20 cellular contexts compared by ENCODE assay signal in genomic region chr17:2092253-2092652, GRCh38. TPM values are rescaled to one million over a fixed set of nuclear protein-coding genes. Genes with fewer than 3 reads are reported as not detected.
DNase-seq lines count a peak whose midpoint lies in the region; TF ChIP-seq lines count a peak whose summit lies in the region.
"Had no signal": no experiment of that assay in that cellular context is flagged by ENCODE, and none has a peak within 500 bp of the region (broad histone marks: within the 10 kb centered on the region; RNA-seq: fewer than 3 reads in every experiment).

No MANE protein-coding gene starts in this region.

- no peak overlapping the region for H2BK12ac ChIP-seq in trophoblast cell (ENCODE audit: low read length)

- no peak overlapping the region for H3K4ac ChIP-seq in trophoblast cell (ENCODE audit: low read depth, low read length)

- H3K79me1 ChIP-seq in trophoblast cell (ENCODE audit: low read length) = no peaks in the 10 kb centered on the region

- no peak overlapping the region for H4K91ac ChIP-seq in trophoblast cell (ENCODE audit: low read depth, low read length)

- no peak overlapping the region for H4K8ac ChIP-seq in trophoblast cell (ENCODE audit: low read depth, low read length)

- H3K36me3 Mint-ChIP-seq in T-helper 1 cell treated with Interleukin-12 subunit alpha and Interleukin-12 subunit beta and Interleukin-4 antibody, amounts not matched to agents 30 μg/mL and 1 μg/mL, for 36 hours (ENCODE audit: low read depth) = peaks cover 14% of the 10 kb centered on the region
- peaks cover 22% of the 10 kb centered on the region for H3K36me3 Mint-ChIP-seq in activated T-helper 2 cell treated with anti-CD3 and anti-CD28 coated beads, Interferon-gamma antibody, Interleukin-2, Interleukin-4, amounts not matched to agents 10 μg/mL and 5 μg/mL and 100 μg/mL, durations not matched to agents 14 hours and 24 hours and 36 hours (ENCODE audit: low read depth)

- peak overlapping the region; percentile 26 for H3K4me3 Mint-ChIP-seq in T-helper 1 cell treated with Interleukin-12 subunit alpha and Interleukin-12 subunit beta and Interleukin-4 antibody, amounts not matched to agents 30 μg/mL and 1 μg/mL, for 36 hours
- no peak overlapping the region for H3K4me3 Mint-ChIP-seq in activated T-helper 2 cell treated with anti-CD3 and anti-CD28 coated beads, Interferon-gamma antibody, Interleukin-2, Interleukin-4, amounts not matched to agents 10 μg/mL and 5 μg/mL and 100 μg/mL, durations not matched to agents 14 hours and 24 hours and 36 hours (ENCODE audit: low read depth)

- no peak overlapping the region for H3K4me3 ChIP-seq in GM23248
- H3K4me3 ChIP-seq in trophoblast cell (ENCODE audit: low read depth, low read length) = no peak overlapping the region
- H3K4me3 ChIP-seq: BLaER1 treated with 17β-estradiol and CSF1 and Interleukin-3, amounts not matched to agents 10 nM and 100 nM; body of pancreas; coronary artery; ovary; thoracic aorta had no signal

- 93 to 94% methylated on average over 4 of the region's 4 CpGs for WGBS in GM23248 (ENCODE audit: low coverage in 1 of 2, low lambda C conversion rate in 2 of 2, missing lambda C conversion rate in 2 of 2), 2 experiments
- no CpG with 5 or more reads among the region's 4 CpGs for WGBS in trophoblast cell (ENCODE audit: extremely low coverage, insufficient coverage, insufficient read length)

- H2BK120ac ChIP-seq in trophoblast cell (ENCODE audit: insufficient read depth, low read length, poor library complexity) = no peak overlapping the region

- H3K27ac ChIP-seq in GM23248 (peak overlapping the region; percentile 6; the same call in 1 of the 2 replicates), trophoblast cell (ENCODE audit: low read depth, low read length) (no peak overlapping the region)
- H3K27ac ChIP-seq: 22Rv1; BLaER1 treated with 17β-estradiol and CSF1 and Interleukin-3, amounts not matched to agents 10 nM and 100 nM; body of pancreas; epithelial cell of prostate; ovary; thoracic aorta had no signal

- no peaks in the 10 kb centered on the region for H3K27me3 ChIP-seq in GM23248 (replicated peaks; ENCODE audit: insufficient read depth)
- no peaks in the 10 kb centered on the region for H3K27me3 ChIP-seq in trophoblast cell (ENCODE audit: insufficient read depth, low read length)
- H3K27me3 ChIP-seq: BLaER1 treated with 17β-estradiol and CSF1 and Interleukin-3, amounts not matched to agents 10 nM and 100 nM; body of pancreas; ovary had no signal

- in situ Hi-C loops in GM23248 (cut with MboI) = no loop called here
- in situ Hi-C loops in GM13977 (cut with MboI; ENCODE audit: low pct_unique_long_range_greater_than_20kb, low sequenced_read_pairs, unreplicated experiment) = loop anchor here (10.0 kb wide), 1 partner anchor 153 kb away; no protein-coding TSS in a partner anchor

- H2AFZ ChIP-seq in GM23248 = no peak overlapping the region
- no peak overlapping the region for H2AFZ ChIP-seq in trophoblast cell (ENCODE audit: insufficient read depth, low read length, poor library complexity)

- H3K4me1 ChIP-seq in GM23248 (ENCODE audit: insufficient read depth) (peaks cover 24% of the 10 kb centered on the region), trophoblast cell (ENCODE audit: control insufficient read depth in 1 of 2, insufficient read depth in 2 of 2, low read length in 2 of 2) (peaks cover 5 to 17% of the 10 kb centered on the region in 2 experiments)

- no peak overlapping the region for H2BK5ac ChIP-seq in trophoblast cell (ENCODE audit: low read depth, low read length, poor library complexity)

- H3K79me2 ChIP-seq in GM23248 (ENCODE audit: insufficient read depth) (peaks cover 17% of the 10 kb centered on the region; the same call in 1 of the 2 replicates), trophoblast cell (ENCODE audit: control insufficient read depth, insufficient read depth, low read length, poor library complexity) (no peaks in the 10 kb centered on the region)

- H3K14ac ChIP-seq in trophoblast cell (ENCODE audit: low read length) = no peak overlapping the region

- H4K12ac ChIP-seq in trophoblast cell (ENCODE audit: low read depth, low read length) = no peak overlapping the region

- H3K23ac ChIP-seq in trophoblast cell (ENCODE audit: low read length) = no peak overlapping the region

- peak overlapping the region; percentile 23 for H3K27ac Mint-ChIP-seq in T-helper 1 cell treated with Interleukin-12 subunit alpha and Interleukin-12 subunit beta and Interleukin-4 antibody, amounts not matched to agents 30 μg/mL and 1 μg/mL, for 36 hours
- H3K27ac Mint-ChIP-seq in activated T-helper 2 cell treated with anti-CD3 and anti-CD28 coated beads, Interferon-gamma antibody, Interleukin-2, Interleukin-4, amounts not matched to agents 10 μg/mL and 5 μg/mL and 100 μg/mL, durations not matched to agents 14 hours and 24 hours and 36 hours = peak overlapping the region; percentile 9

- H3K36me3 ChIP-seq in GM23248 (ENCODE audit: low read depth) (no peaks in the 10 kb centered on the region), trophoblast cell (ENCODE audit: control insufficient read depth in 1 of 2, insufficient read depth in 2 of 2, low read length in 2 of 2) (no peaks in the 10 kb centered on the region)
- H3K36me3 ChIP-seq: ovary, thoracic aorta had no signal

- intact Hi-C loops in activated T-helper 2 cell treated with anti-CD3 and anti-CD28 coated beads, Interferon-gamma antibody, Interleukin-2, Interleukin-4, amounts not matched to agents 10 μg/mL and 5 μg/mL and 100 μg/mL, durations not matched to agents 14 hours and 24 hours and 36 hours (cut with micrococcal nuclease) = loop anchor here (5.0 kb wide), 1 partner anchor 65 kb away; no protein-coding TSS in a partner anchor

- no peaks in the 10 kb centered on the region for H3K9me2 ChIP-seq in GM23248 (ENCODE audit: insufficient read depth)

- H3F3A ChIP-seq in GM23248 (ENCODE audit: insufficient read depth) = peaks cover 38% of the 10 kb centered on the region

- H3K27me3 Mint-ChIP-seq in T-helper 1 cell treated with Interleukin-12 subunit alpha and Interleukin-12 subunit beta and Interleukin-4 antibody, amounts not matched to agents 30 μg/mL and 1 μg/mL, for 36 hours (ENCODE audit: low read depth) = no peaks in the 10 kb centered on the region
- no peaks in the 10 kb centered on the region for H3K27me3 Mint-ChIP-seq in activated T-helper 2 cell treated with anti-CD3 and anti-CD28 coated beads, Interferon-gamma antibody, Interleukin-2, Interleukin-4, amounts not matched to agents 10 μg/mL and 5 μg/mL and 100 μg/mL, durations not matched to agents 14 hours and 24 hours and 36 hours (ENCODE audit: low read depth)

- no peaks in the 10 kb centered on the region for H3K9me3 Mint-ChIP-seq in T-helper 1 cell treated with Interleukin-12 subunit alpha and Interleukin-12 subunit beta and Interleukin-4 antibody, amounts not matched to agents 30 μg/mL and 1 μg/mL, for 36 hours
- no peaks in the 10 kb centered on the region for H3K9me3 Mint-ChIP-seq in activated T-helper 2 cell treated with anti-CD3 and anti-CD28 coated beads, Interferon-gamma antibody, Interleukin-2, Interleukin-4, amounts not matched to agents 10 μg/mL and 5 μg/mL and 100 μg/mL, durations not matched to agents 14 hours and 24 hours and 36 hours

- no peak overlapping the region for H3K18ac ChIP-seq in trophoblast cell (ENCODE audit: low read length)

- H3K9ac ChIP-seq in GM23248 (no peak overlapping the region), trophoblast cell (ENCODE audit: low read length) (no peak overlapping the region)
- H3K9ac ChIP-seq: BLaER1 treated with 17β-estradiol and CSF1 and Interleukin-3, amounts not matched to agents 10 nM and 100 nM had no signal

- H4K20me1 ChIP-seq in GM23248 (ENCODE audit: insufficient read depth) = no peaks in the 10 kb centered on the region

- no peaks in the 10 kb centered on the region for H3K9me3 ChIP-seq in GM23248 (ENCODE audit: low read depth)
- no peaks in the 10 kb centered on the region for H3K9me3 ChIP-seq in trophoblast cell (ENCODE audit: insufficient read depth, low read depth, low read length)
- H3K9me3 ChIP-seq: body of pancreas, ovary, thoracic aorta had no signal

- H3K4me1 Mint-ChIP-seq in T-helper 1 cell treated with Interleukin-12 subunit alpha and Interleukin-12 subunit beta and Interleukin-4 antibody, amounts not matched to agents 30 μg/mL and 1 μg/mL, for 36 hours (ENCODE audit: low read depth) = peaks cover 50% of the 10 kb centered on the region
- H3K4me1 Mint-ChIP-seq in activated T-helper 2 cell treated with anti-CD3 and anti-CD28 coated beads, Interferon-gamma antibody, Interleukin-2, Interleukin-4, amounts not matched to agents 10 μg/mL and 5 μg/mL and 100 μg/mL, durations not matched to agents 14 hours and 24 hours and 36 hours (ENCODE audit: low read depth) = peaks cover 58% of the 10 kb centered on the region

- DNase-seq in T-helper 1 cell (no peak), GM23248 (no peak), trophoblast cell (peak; percentile 76 to 84), GM13977 (ENCODE audit: low spot score) (no peak), RPMI8226 (no peak), SHP77 (lab: John Stamatoyannopoulos, UW) (no peak)
- DNase-seq in activated T-helper 2 cell treated with anti-CD3 and anti-CD28 coated beads, Interferon-gamma antibody, Interleukin-2, Interleukin-4, amounts not matched to agents 10 μg/mL and 5 μg/mL and 100 μg/mL, durations not matched to agents 14 hours and 24 hours and 36 hours (ENCODE audit: low spot score) = no peak
- DNase-seq: activated naive CD4-positive, alpha-beta T cell; body of pancreas; DMS153; NCI-H146; NCI-H2227 treated with DMSO at 0.1 percent for 48 hours; ovary; stimulated activated CD4-positive, alpha-beta T cell treated with anti-CD3 and anti-CD28 coated beads, Interleukin-4, amount 100 ng/mL, for 1 hour had no signal

- no peak overlapping the region for H3K4me2 ChIP-seq in GM23248 (ENCODE audit: unreplicated experiment)
- H3K4me2 ChIP-seq in trophoblast cell (ENCODE audit: low read length) = no peak overlapping the region

- no peak overlapping the region for H2AK5ac ChIP-seq in trophoblast cell (ENCODE audit: low read length)

- no peak for TF ChIP-seq CTCF in GM13977 (IDR thresholded peaks at IDR 0.05; ENCODE audit: extremely low read depth, insufficient read depth, missing control alignments)

RNA-seq across cellular contexts. Expression of gene HIC1, which starts 37.4 kb away (rescaled TPM):
- total RNA-seq in GM23248 (2014; rRNA removed; shearing (Covaris generic)) = 35.0 and 59.8 TPM in 2 replicates
- 1.6 TPM in 2 replicates for polyA plus RNA-seq in GM23248 (2016; fragmentation: Nextera tagmentation; extraction: Ambion mirVana)
- 42.6 and 43.5 TPM in 2 replicates for total RNA-seq in activated T-helper 2 cell treated with anti-CD3 and anti-CD28 coated beads, Interferon-gamma antibody, Interleukin-2, Interleukin-4, amounts not matched to agents 10 μg/mL and 5 μg/mL and 100 μg/mL, durations not matched to agents 14 hours and 24 hours and 36 hours
- 1.4 and 1.7 TPM in 2 replicates for polyA plus RNA-seq in trophoblast cell (2013)

RNA-seq across cellular contexts. Expression of gene OVCA2, which starts 50.4 kb away (rescaled TPM):
- 67.3 and 92.0 TPM in 2 replicates for total RNA-seq in GM23248 (2014; rRNA removed; shearing (Covaris generic))
- 63.5 and 66.1 TPM in 2 replicates for polyA plus RNA-seq in GM23248 (2016; fragmentation: Nextera tagmentation; extraction: Ambion mirVana)
- 29.9 and 35.8 TPM in 2 replicates for total RNA-seq in activated T-helper 2 cell treated with anti-CD3 and anti-CD28 coated beads, Interferon-gamma antibody, Interleukin-2, Interleukin-4, amounts not matched to agents 10 μg/mL and 5 μg/mL and 100 μg/mL, durations not matched to agents 14 hours and 24 hours and 36 hours
- 40.2 and 44.9 TPM in 2 replicates for polyA plus RNA-seq in trophoblast cell (2013)

Comparison
In these comparisons a context has a peak if more than half of its experiments do, and no peak if none do; other contexts are left out.
1. DNase-seq: peak in trophoblast cell (2 of 2); none in T-helper 1 cell (0 of 5), GM23248 (single experiment), activated T-helper 2 cell treated with anti-CD3 and anti-CD28 coated beads, Interferon-gamma antibody, Interleukin-2, Interleukin-4, amounts not matched to agents 10 μg/mL and 5 μg/mL and 100 μg/mL, durations not matched to agents 14 hours and 24 hours and 36 hours (single experiment), GM13977 (single experiment), RPMI8226 (single experiment) and SHP77 (0 of 2).